Comparison of ENCODE assay signal across 29 cellular contexts in the genomic region with DNA sequence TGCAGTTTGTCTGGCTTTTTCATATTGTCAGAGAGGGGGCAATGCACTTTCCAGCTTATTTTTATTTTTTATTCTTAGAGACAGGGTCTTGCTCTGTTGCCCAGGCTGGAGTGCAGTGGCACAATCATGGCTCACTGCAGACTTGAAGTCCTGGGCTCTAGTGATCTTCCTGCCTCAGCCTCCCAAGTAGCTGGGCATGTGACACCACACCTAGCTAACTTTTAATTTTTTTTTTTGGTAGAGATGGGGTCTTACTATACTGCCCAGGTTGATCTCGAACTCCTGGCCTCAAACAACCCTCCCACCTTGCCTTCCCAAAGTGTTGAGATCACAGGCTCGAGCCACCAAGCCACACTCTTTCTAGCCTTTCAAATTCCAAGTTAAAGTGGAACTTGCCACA. TPM values are rescaled to one million over a fixed set of nuclear protein-coding genes. Genes with fewer than 3 reads are reported as not detected.
"Had no signal": no experiment of that assay in that cellular context is flagged by ENCODE, and none has a peak within 500 bp of the region (broad histone marks: within the 10 kb centered on the region; RNA-seq: fewer than 3 reads in every experiment).

No MANE protein-coding gene starts in this region.

- H3K27me3 Mint-ChIP-seq: activated CD4-positive, alpha-beta memory T cell treated with anti-CD3 and anti-CD28 coated beads for 36 hours; activated naive CD8-positive, alpha-beta T cell treated with anti-CD3 and anti-CD28 coated beads, Interleukin-2, amount 50 U/mL, for 24 hours had no signal

- DNase-seq: activated CD4-positive, alpha-beta memory T cell treated with anti-CD3 and anti-CD28 coated beads for 36 hours; activated CD4-positive, alpha-beta T cell treated with anti-CD3 and anti-CD28 coated beads, Interleukin-2, amount 10 ng/mL, durations not matched to agents 7 days and 5 days; activated CD4-positive, CD25-positive, alpha-beta regulatory T cell; activated CD8-positive, alpha-beta memory T cell treated with anti-CD3 and anti-CD28 coated beads for 24 hours; activated effector memory CD4-positive, alpha-beta T cell treated with anti-CD3 and anti-CD28 coated beads, Interleukin-2, amount 50 U/mL, for 16 hours; activated naive CD4-positive, alpha-beta T cell treated with Interleukin-2 at 50 U/mL for 16 hours; activated naive CD8-positive, alpha-beta T cell treated with anti-CD3 and anti-CD28 coated beads, Interleukin-2, amount 50 U/mL, for 24 hours; activated T-cell treated with anti-CD3 and anti-CD28 coated beads, Interleukin-2, amount 50 U/mL, for 4 hours; amniotic stem cell; body of pancreas; central memory CD4-positive, alpha-beta T cell; NCI-H1092; NCI-H1417 treated with DMSO at 0.1 percent for 48 hours; NCI-H1694; NCI-H2029; NCI-H2107; NCI-H2171 treated with DMSO at 0.1 percent for 48 hours; NCI-H226; NCI-H510A; NCI-H526 treated with DMSO at 0.1 percent for 48 hours; NCI-H82; SIG-M5; T-helper 2 cell; T1000 had no signal

- H3K4me3 Mint-ChIP-seq: activated CD4-positive, alpha-beta memory T cell treated with anti-CD3 and anti-CD28 coated beads for 36 hours; activated CD4-positive, alpha-beta T cell treated with anti-CD3 and anti-CD28 coated beads, Interleukin-2, amount 10 ng/mL, durations not matched to agents 7 days and 5 days; activated naive CD8-positive, alpha-beta T cell treated with anti-CD3 and anti-CD28 coated beads, Interleukin-2, amount 50 U/mL, for 24 hours; activated T-cell treated with anti-CD3 and anti-CD28 coated beads, Interleukin-2, amount 50 U/mL, for 4 hours had no signal

- H3K27ac ChIP-seq: ascending aorta, body of pancreas had no signal

- H3K4me1 ChIP-seq: ascending aorta, body of pancreas had no signal

- H3K27me3 ChIP-seq: ascending aorta, body of pancreas had no signal

- H3K4me3 ChIP-seq: ascending aorta, body of pancreas had no signal

- H3K36me3 Mint-ChIP-seq: activated CD4-positive, alpha-beta memory T cell treated with anti-CD3 and anti-CD28 coated beads for 36 hours; activated naive CD4-positive, alpha-beta T cell treated with anti-CD3 and anti-CD28 coated beads, Interleukin-2, amount 50 U/mL, for 72 hours had no signal

- H3K36me3 ChIP-seq: ascending aorta had no signal

- H3K9me3 ChIP-seq: ascending aorta, body of pancreas had no signal

- H3K27ac Mint-ChIP-seq: activated CD4-positive, alpha-beta memory T cell treated with anti-CD3 and anti-CD28 coated beads for 36 hours; activated CD4-positive, alpha-beta T cell treated with anti-CD3 and anti-CD28 coated beads, Interleukin-2, amount 10 ng/mL, durations not matched to agents 7 days and 5 days; activated naive CD4-positive, alpha-beta T cell treated with anti-CD3 and anti-CD28 coated beads, Interleukin-2, amount 50 U/mL, for 72 hours; activated naive CD8-positive, alpha-beta T cell treated with anti-CD3 and anti-CD28 coated beads, Interleukin-2, amount 50 U/mL, for 24 hours had no signal

- H3K9me3 Mint-ChIP-seq: activated CD4-positive, alpha-beta memory T cell treated with anti-CD3 and anti-CD28 coated beads for 36 hours; activated CD4-positive, alpha-beta T cell treated with anti-CD3 and anti-CD28 coated beads, Interleukin-2, amount 10 ng/mL, durations not matched to agents 7 days and 5 days; activated naive CD4-positive, alpha-beta T cell treated with anti-CD3 and anti-CD28 coated beads, Interleukin-2, amount 50 U/mL, for 72 hours; activated naive CD8-positive, alpha-beta T cell treated with anti-CD3 and anti-CD28 coated beads, Interleukin-2, amount 50 U/mL, for 24 hours; activated T-cell treated with anti-CD3 and anti-CD28 coated beads, Interleukin-2, amount 50 U/mL, for 4 hours had no signal

- ATAC-seq: activated naive CD4-positive, alpha-beta T cell treated with anti-CD3 and anti-CD28 coated beads, Interleukin-2, amount 50 U/mL, for 72 hours; activated naive CD8-positive, alpha-beta T cell treated with anti-CD3 and anti-CD28 coated beads, Interleukin-2, amount 50 U/mL, for 24 hours; activated T-cell treated with anti-CD3 and anti-CD28 coated beads, Interleukin-2, amount 50 U/mL, for 4 hours; body of pancreas had no signal

- H3K4me1 Mint-ChIP-seq: activated CD4-positive, alpha-beta T cell treated with anti-CD3 and anti-CD28 coated beads, Interleukin-2, amount 10 ng/mL, durations not matched to agents 7 days and 5 days; activated naive CD8-positive, alpha-beta T cell treated with anti-CD3 and anti-CD28 coated beads, Interleukin-2, amount 50 U/mL, for 24 hours had no signal

RNA-seq across cellular contexts. Expression of a gene that starts 3.9 kb away (rescaled TPM):
- total RNA-seq: activated CD4-positive, alpha-beta memory T cell treated with anti-CD3 and anti-CD28 coated beads for 36 hours; activated CD4-positive, alpha-beta T cell treated with anti-CD3 and anti-CD28 coated beads, Interleukin-2, amount 10 ng/mL, durations not matched to agents 7 days and 5 days; activated naive CD4-positive, alpha-beta T cell treated with anti-CD3 and anti-CD28 coated beads, Interleukin-2, amount 50 U/mL, for 72 hours; activated T-cell treated with anti-CD3 and anti-CD28 coated beads, Interleukin-2, amount 50 U/mL, for 4 hours; ascending aorta; body of pancreas; MCF 10A; OCI-LY7; RPMI7951 had no signal
